Comparison of ENCODE assay signal across 20 cellular contexts in the genomic region with DNA sequence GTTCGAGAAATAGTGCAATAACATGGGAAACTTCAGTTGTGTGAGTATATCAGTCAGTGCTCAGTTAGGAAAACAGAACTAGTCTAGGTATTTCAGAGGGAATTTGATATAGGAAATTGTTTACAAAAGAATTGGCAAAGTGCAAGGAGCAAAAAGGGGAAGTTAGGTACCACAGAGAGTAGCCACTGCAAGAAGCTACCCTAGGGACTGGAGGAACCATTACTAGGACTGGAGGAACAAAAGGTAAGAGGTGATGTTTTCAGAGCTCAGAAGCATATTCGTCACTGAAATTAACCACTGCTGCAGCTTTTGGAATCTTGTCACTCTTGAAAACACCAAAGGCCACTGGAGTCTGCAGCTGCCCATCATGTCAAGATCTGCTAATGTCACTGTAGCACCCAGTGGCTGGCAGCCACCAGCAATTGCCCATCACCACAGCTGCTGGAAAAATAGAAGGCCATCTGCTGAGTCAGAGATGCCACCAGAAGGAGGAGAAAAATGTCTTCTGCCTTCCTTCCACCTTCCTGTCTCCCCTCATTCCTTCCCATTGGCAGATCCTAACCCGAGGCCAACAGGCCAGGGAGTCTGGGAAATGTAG.
DNase-seq lines count a peak whose midpoint lies in the region; ATAC-seq, FAIRE-seq and TF ChIP-seq lines count a peak whose summit lies in the region.
"Had no signal": no experiment of that assay in that cellular context is flagged by ENCODE, and none has a peak within 500 bp of the region (broad histone marks: within the 10 kb centered on the region; RNA-seq: fewer than 3 reads in every experiment).

No MANE protein-coding gene starts in this region.

- no peak for DNase-seq in GM19239 (ENCODE audit: insufficient read length, low spot score)
- DNase-seq in MV-4-11 (lab: John Stamatoyannopoulos, UW) = peak; percentile 30
- no peak for DNase-seq in activated CD4-positive, CD25-positive, alpha-beta regulatory T cell (lab: John Stamatoyannopoulos, UW)
- DNase-seq in foreskin keratinocyte = no peak
- no peak for DNase-seq in esophagus muscularis mucosa (ENCODE audit: extremely low spot score)
- no peak for DNase-seq in globus pallidus (ENCODE audit: low spot score)
- DNase-seq: DMS79; effector CD4-positive, alpha-beta T cell; left lung; MG63; natural killer cell; RPMI8226; stimulated activated CD4-positive, alpha-beta T cell treated with anti-CD3 and anti-CD28 coated beads, Interleukin-15, amount 100 ng/mL, for 24 hours; T-helper 17 cell had no signal

- ATAC-seq in HG02678 (IDR thresholded peaks at IDR 0.05; ENCODE audit: unreplicated experiment) (peak; percentile 78), foreskin keratinocyte (no peak)
- ATAC-seq: activated CD4-positive, CD25-positive, alpha-beta regulatory T cell treated with anti-CD3 and anti-CD28 coated beads, Interleukin-2, amount 50 U/mL, for 24 hours; activated naive CD4-positive, alpha-beta T cell treated with anti-CD3 and anti-CD28 coated beads, Interleukin-2, amount 50 U/mL, for 72 hours; HCT116; left lung; natural killer cell; T-helper 17 cell had no signal

- H3K36me3 ChIP-seq in neutrophil = no peaks in the 10 kb centered on the region
- no peaks in the 10 kb centered on the region for H3K36me3 ChIP-seq in esophagus muscularis mucosa
- H3K36me3 ChIP-seq: left lung, MG63 had no signal

- H3K9me3 ChIP-seq in neutrophil (no peaks in the 10 kb centered on the region), esophagus muscularis mucosa (no peaks in the 10 kb centered on the region)
- H3K9me3 ChIP-seq: left lung, MG63 had no signal

- no peak for TF ChIP-seq EP300 in esophagus muscularis mucosa (IDR thresholded peaks at IDR 0.05)

- peaks cover 4 to 10% of the 10 kb centered on the region in 2 experiments for H3K4me1 ChIP-seq in neutrophil (ENCODE audit: control insufficient read depth in 1 of 2, insufficient read depth in 1 of 2, low read depth in 1 of 2, low read length in 1 of 2)
- no peaks in the 10 kb centered on the region for H3K4me1 ChIP-seq in foreskin keratinocyte
- no peaks in the 10 kb centered on the region for H3K4me1 ChIP-seq in esophagus muscularis mucosa
- H3K4me1 ChIP-seq: left lung had no signal

- TF ChIP-seq POLR2A in esophagus muscularis mucosa (IDR thresholded peaks at IDR 0.05; ENCODE audit: low read depth) = no peak

- FAIRE-seq in GM19239 (lab: Jason Lieb, UNC) = peak; percentile 80

- peak overlapping the region; percentile 18 for H3K27ac ChIP-seq in neutrophil
- H3K27ac ChIP-seq in foreskin keratinocyte = no peak overlapping the region
- H3K27ac ChIP-seq in esophagus muscularis mucosa (replicated peaks in 1 of 4) = no peak overlapping the region
- H3K27ac ChIP-seq: C4-2B, left lung had no signal

- intact Hi-C loops in esophagus muscularis mucosa (cut with DNase I) = no loop called here

- TF ChIP-seq CTCF in neutrophil (IDR thresholded peaks at IDR 0.05) (no peak), foreskin keratinocyte (conservative IDR thresholded peaks at IDR 0.05) (no peak), esophagus muscularis mucosa (IDR thresholded peaks at IDR 0.05) (no peak)

- H3K27me3 ChIP-seq in neutrophil (no peaks in the 10 kb centered on the region), foreskin keratinocyte (no peaks in the 10 kb centered on the region), esophagus muscularis mucosa (no peaks in the 10 kb centered on the region)
- H3K27me3 ChIP-seq: MG63 had no signal

- 79% methylated on average over 3 of the region's 3 CpGs for WGBS in esophagus muscularis mucosa

- H3K4me3 ChIP-seq in neutrophil (ENCODE audit: low read depth in 1 of 2, low read length in 1 of 2) = no peak overlapping the region
- no peak overlapping the region for H3K4me3 ChIP-seq in esophagus muscularis mucosa
- H3K4me3 ChIP-seq: left lung, MG63 had no signal
